ENCODE assay signal across 16 cellular contexts in the genomic region with DNA sequence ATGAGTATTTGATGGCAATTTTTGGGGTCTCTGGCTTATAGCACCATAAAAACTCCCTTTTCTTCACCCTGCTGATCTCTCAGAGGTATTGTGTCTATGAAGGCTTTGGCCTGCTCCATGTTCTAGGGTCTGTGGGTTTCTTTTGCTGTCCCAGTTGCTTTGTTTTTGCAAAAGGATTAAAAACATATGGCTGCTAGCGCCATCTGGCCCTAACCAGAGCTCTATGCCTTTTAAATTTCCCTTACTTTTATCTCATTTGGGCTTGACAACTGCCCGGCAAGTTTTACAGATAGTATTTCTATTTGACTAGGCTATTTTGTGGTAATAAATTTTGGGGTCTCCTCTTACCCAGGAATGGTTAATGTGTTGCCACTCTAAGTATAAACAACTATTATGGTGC. TPM values are rescaled to one million over a fixed set of nuclear protein-coding genes. Genes with fewer than 3 reads are reported as not detected.
DNase-seq lines count a peak whose midpoint lies in the region; ATAC-seq, FAIRE-seq and TF ChIP-seq lines count a peak whose summit lies in the region.
"Had no signal": no experiment of that assay in that cellular context is flagged by ENCODE, and none has a peak within 500 bp of the region (broad histone marks: within the 10 kb centered on the region; RNA-seq: fewer than 3 reads in every experiment).

No MANE protein-coding gene starts in this region.

- peak; percentile 14 to 29; a peak in 1 of 4 replicates for TF ChIP-seq RAD21 in H1 (IDR thresholded peaks at IDR 0.05 in 1 of 2, conservative IDR thresholded peaks at IDR 0.05 in 1 of 2; ENCODE audit: low read depth in 2 of 2, low read length in 2 of 2)

- H3K23ac ChIP-seq in H1 (ENCODE audit: insufficient read length): no peak overlapping the region

- no peaks in the 10 kb centered on the region for H3K9me3 Mint-ChIP-seq in activated naive CD4-positive, alpha-beta T cell treated with anti-CD3 and anti-CD28 coated beads for 36 hours
- no peaks in the 10 kb centered on the region for H3K9me3 Mint-ChIP-seq in stimulated activated effector memory CD8-positive, alpha-beta T cell treated with anti-CD3 and anti-CD28 coated beads, Interleukin-12 subunit alpha, Interleukin-12 subunit beta, amount 100 ng/mL, for 72 hours

- no peak overlapping the region for H2BK12ac ChIP-seq in H1 (ENCODE audit: low read depth, low read length)

- H3K56ac ChIP-seq in H1 (replicated peaks; ENCODE audit: insufficient read length, low read depth, low read length): no peak overlapping the region

- POLR2A ChIA-PET in PC-3 (lab: Charles Lee; ENCODE audit: unreplicated experiment): no interaction called here
- POLR2A ChIA-PET in H1 (lab: Charles Lee; ENCODE audit: partially characterized antibody): interaction anchor here (0.7 to 1.3 kb wide), 5 partner anchors 9 to 474 kb away, joined by 3 to 5 read pairs (median 3); no protein-coding TSS in a partner anchor

- H3K36me3 Mint-ChIP-seq in activated naive CD4-positive, alpha-beta T cell treated with anti-CD3 and anti-CD28 coated beads for 36 hours (ENCODE audit: low read depth): peaks cover 35% of the 10 kb centered on the region
- H3K36me3 Mint-ChIP-seq in stimulated activated effector memory CD8-positive, alpha-beta T cell treated with anti-CD3 and anti-CD28 coated beads, Interleukin-12 subunit alpha, Interleukin-12 subunit beta, amount 100 ng/mL, for 72 hours: peaks cover 89% of the 10 kb centered on the region

- intact Hi-C loops in activated naive CD4-positive, alpha-beta T cell treated with anti-CD3 and anti-CD28 coated beads for 36 hours (cut with micrococcal nuclease): no loop called here
- intact Hi-C loops in PC-3 (cut with micrococcal nuclease): no loop called here

- H3K36me3 ChIP-seq in PC-3 (ENCODE audit: low read depth, low read length): peaks cover 38% of the 10 kb centered on the region
- H3K36me3 ChIP-seq in H1 (ENCODE audit: control insufficient read depth in 2 of 4, insufficient read depth in 4 of 4, low read length in 3 of 4): peaks cover 11 to 44% (median 32%) of the 10 kb centered on the region in 4 experiments

- H3K79me2 ChIP-seq in PC-3 (ENCODE audit: low read length) (no peaks in the 10 kb centered on the region), H1 (ENCODE audit: control insufficient read depth in 1 of 2, insufficient read depth in 2 of 2, low read length in 2 of 2) (no peaks in the 10 kb centered on the region)

- no peak for TF ChIP-seq POLR2A in H1 (IDR thresholded peaks at IDR 0.05; ENCODE audit: control extremely low read depth in 1 of 2, low read depth in 2 of 2, low read length in 2 of 2)

- H4K20me1 ChIP-seq in PC-3 (ENCODE audit: low read length) (no peaks in the 10 kb centered on the region), H1 (replicated peaks in 1 of 2; ENCODE audit: control insufficient read depth in 1 of 2, insufficient read depth in 2 of 2, low read length in 2 of 2) (peaks cover 3 to 7% of the 10 kb centered on the region in 2 experiments)

- H2BK20ac ChIP-seq in H1 (ENCODE audit: low read length): no peak overlapping the region

- TF ChIP-seq EP300 in H1 (IDR thresholded peaks at IDR 0.05; ENCODE audit: borderline replicate concordance in 1 of 2, low read depth in 2 of 2, low read length in 2 of 2): no peak

- no peak overlapping the region for H4K8ac ChIP-seq in H1 (ENCODE audit: extremely low read depth, insufficient read depth, low read length)

- peaks cover 11% of the 10 kb centered on the region for H3K4me1 Mint-ChIP-seq in activated naive CD4-positive, alpha-beta T cell treated with anti-CD3 and anti-CD28 coated beads for 36 hours (ENCODE audit: low read depth)
- H3K4me1 Mint-ChIP-seq in stimulated activated effector memory CD8-positive, alpha-beta T cell treated with anti-CD3 and anti-CD28 coated beads, Interleukin-12 subunit alpha, Interleukin-12 subunit beta, amount 100 ng/mL, for 72 hours: peaks cover 24% of the 10 kb centered on the region

- FAIRE-seq in H1 (lab: Jason Lieb, UNC): no peak
- FAIRE-seq: RCC 7860 had no signal

- no peak overlapping the region for H3K27ac ChIP-seq in PC-3 (ENCODE audit: low read length)
- no peak overlapping the region for H3K27ac ChIP-seq in H1 (ENCODE audit: low read depth, low read length)
- H3K27ac ChIP-seq: body of pancreas, esophagus muscularis mucosa, tibial nerve had no signal

- no peak overlapping the region for H3K4ac ChIP-seq in H1 (replicated peaks; ENCODE audit: insufficient read length, low read depth, low read length)

- H2BK120ac ChIP-seq in H1 (replicated peaks; ENCODE audit: low read depth, low read length): no peak overlapping the region

- peak overlapping the region; percentile 80 for H3K27ac Mint-ChIP-seq in activated naive CD4-positive, alpha-beta T cell treated with anti-CD3 and anti-CD28 coated beads for 36 hours
- peak overlapping the region; percentile 73 for H3K27ac Mint-ChIP-seq in stimulated activated effector memory CD8-positive, alpha-beta T cell treated with anti-CD3 and anti-CD28 coated beads, Interleukin-12 subunit alpha, Interleukin-12 subunit beta, amount 100 ng/mL, for 72 hours

- no peaks in the 10 kb centered on the region for H3F3A ChIP-seq in PC-3 (ENCODE audit: low read length, unreplicated experiment)

- H2AFZ ChIP-seq in PC-3 (ENCODE audit: low read length) (no peak overlapping the region), H1 (ENCODE audit: low read length) (no peak overlapping the region)

- CTCF ChIA-PET in activated naive CD4-positive, alpha-beta T cell treated with anti-CD3 and anti-CD28 coated beads for 36 hours (lab: Charles Lee): interaction anchor here (0.6 kb wide), 1 partner anchor 194 kb away, joined by 7 read pairs; no protein-coding TSS in a partner anchor
- CTCF ChIA-PET in PC-3 (lab: Charles Lee): no interaction called here
- CTCF ChIA-PET in H1 (lab: Charles Lee; ENCODE audit: partially characterized antibody): interaction anchor here (0.6 to 1.8 kb wide), 4 partner anchors 9 to 469 kb away, joined by 3 to 9 read pairs (median 4); no protein-coding TSS in a partner anchor

- no peak overlapping the region for H2BK5ac ChIP-seq in H1 (ENCODE audit: low read depth, low read length)

- no peaks in the 10 kb centered on the region for H3K27me3 Mint-ChIP-seq in activated naive CD4-positive, alpha-beta T cell treated with anti-CD3 and anti-CD28 coated beads for 36 hours (ENCODE audit: low read depth)

- TF ChIP-seq CTCF in PC-3 (conservative IDR thresholded peaks at IDR 0.05; ENCODE audit: low read depth, low read length): peak; percentile 32; the same call in 1 of the 2 replicates
- TF ChIP-seq CTCF in H1 (IDR thresholded peaks at IDR 0.05; ENCODE audit: control extremely low read depth in 1 of 3, insufficient read depth in 1 of 3, low read depth in 1 of 3, low read length in 3 of 3): no peak; a peak in 1 of 4 replicates

- H3K79me1 ChIP-seq in H1 (ENCODE audit: low read depth, low read length): no peaks in the 10 kb centered on the region; the same call in 1 of the 2 replicates

- no peak for DNase-seq in activated naive CD4-positive, alpha-beta T cell treated with anti-CD3 and anti-CD28 coated beads for 36 hours
- no peak for DNase-seq in activated naive CD4-positive, alpha-beta T cell (lab: John Stamatoyannopoulos, UW)
- DNase-seq in PC-3: no peak
- no peak for DNase-seq in H1 (ENCODE audit: low read depth in 1 of 2, low spot score in 2 of 2)
- DNase-seq in stimulated activated effector memory CD8-positive, alpha-beta T cell treated with anti-CD3 and anti-CD28 coated beads, Interleukin-12 subunit alpha, Interleukin-12 subunit beta, amount 100 ng/mL, for 72 hours (ENCODE audit: low spot score in 2 of 2): no peak
- DNase-seq in stimulated activated CD4-positive, alpha-beta T cell treated with anti-CD3 and anti-CD28 coated beads, Interleukin-2, amount 100 ng/mL, for 48 hours: no peak
- DNase-seq: activated CD4-positive, CD25-positive, alpha-beta regulatory T cell; body of pancreas; NCI-H187 had no signal

- H3K14ac ChIP-seq in H1 (ENCODE audit: insufficient read length): no peak overlapping the region

- H3K9ac ChIP-seq in PC-3 (ENCODE audit: low read length) (no peak overlapping the region), H1 (replicated peaks in 1 of 4; ENCODE audit: extremely low read depth in 1 of 4, low read depth in 3 of 4, low read length in 3 of 4) (no peak overlapping the region)

- H3K4me1 ChIP-seq in PC-3 (ENCODE audit: insufficient read depth, low read length) (no peaks in the 10 kb centered on the region), H1 (replicated peaks in 1 of 4; ENCODE audit: control insufficient read depth in 3 of 4, insufficient read depth in 4 of 4, low read length in 3 of 4) (no peaks in the 10 kb centered on the region)
- H3K4me1 ChIP-seq: esophagus muscularis mucosa, tibial nerve had no signal

- no peak overlapping the region for H3K4me3 Mint-ChIP-seq in activated naive CD4-positive, alpha-beta T cell treated with anti-CD3 and anti-CD28 coated beads for 36 hours
- no peak overlapping the region for H3K4me3 Mint-ChIP-seq in stimulated activated effector memory CD8-positive, alpha-beta T cell treated with anti-CD3 and anti-CD28 coated beads, Interleukin-12 subunit alpha, Interleukin-12 subunit beta, amount 100 ng/mL, for 72 hours

- no peak overlapping the region for H2BK15ac ChIP-seq in H1 (ENCODE audit: low read length)

- H3K18ac ChIP-seq in H1 (ENCODE audit: extremely low read depth, low read length): no peak overlapping the region

- ATAC-seq in PC-3 (no peak), GM19452 (IDR thresholded peaks at IDR 0.05; ENCODE audit: unreplicated experiment) (no peak), GM18858 (IDR thresholded peaks at IDR 0.05; ENCODE audit: unreplicated experiment) (no peak)
- no peak for ATAC-seq in stimulated activated effector memory CD8-positive, alpha-beta T cell treated with anti-CD3 and anti-CD28 coated beads, Interleukin-12 subunit alpha, Interleukin-12 subunit beta, amount 100 ng/mL, for 72 hours
- ATAC-seq: body of pancreas, left lobe of liver had no signal

- no TSS peak for BruUV-seq in PC-3 (replicated peaks; lab: Mats Ljungman, UMichigan)

- no peak overlapping the region for H4K5ac ChIP-seq in H1 (ENCODE audit: insufficient read length, low read depth, low read length)

- WGBS in H1 (ENCODE audit: extremely low coverage in 1 of 2, insufficient coverage in 1 of 2, insufficient read length in 1 of 2, insufficient replicate concordance in 2 of 2, low coverage in 1 of 2, low lambda C conversion rate in 2 of 2, missing lambda C conversion rate in 1 of 2), 2 experiments: 83% methylated on average over 2 of the region's 2 CpGs; no CpG with 5 or more reads in 1 of the 2 experiments

- no peak overlapping the region for H4K91ac ChIP-seq in H1 (replicated peaks; ENCODE audit: insufficient read length, low read length)

- no peaks in the 10 kb centered on the region for H3K23me2 ChIP-seq in H1 (ENCODE audit: low read depth, low read length)

- H3K9me3 ChIP-seq in PC-3 (ENCODE audit: low read length): no peaks in the 10 kb centered on the region
- H3K9me3 ChIP-seq in H1 (ENCODE audit: insufficient read depth in 2 of 2, low read depth in 1 of 2, low read length in 1 of 2): no peaks in the 10 kb centered on the region
- H3K9me3 ChIP-seq: body of pancreas, esophagus muscularis mucosa, tibial nerve had no signal

- H3K4me3 ChIP-seq in PC-3 (ENCODE audit: low read length) (no peak overlapping the region), H1 (ENCODE audit: extremely low read depth in 1 of 4, insufficient read depth in 2 of 4, low read depth in 3 of 4, low read length in 4 of 4) (no peak overlapping the region)
- H3K4me3 ChIP-seq: body of pancreas, esophagus muscularis mucosa, tibial nerve had no signal

- H3K4me2 ChIP-seq in PC-3 (ENCODE audit: low read length): no peak overlapping the region
- no peak overlapping the region for H3K4me2 ChIP-seq in H1 (ENCODE audit: insufficient read depth in 1 of 2, low read depth in 2 of 2, low read length in 2 of 2)

- no peak overlapping the region for H2AK5ac ChIP-seq in H1 (ENCODE audit: low read depth, low read length)

- H3K27me3 ChIP-seq in PC-3 (ENCODE audit: low read length) (no peaks in the 10 kb centered on the region), H1 (replicated peaks in 1 of 4; ENCODE audit: control insufficient read depth in 3 of 4, extremely low read depth in 1 of 4, insufficient read depth in 3 of 4, low read length in 3 of 4) (no peaks in the 10 kb centered on the region)
- H3K27me3 ChIP-seq: body of pancreas, esophagus muscularis mucosa, tibial nerve had no signal

- no peaks in the 10 kb centered on the region for H3K9me2 ChIP-seq in PC-3 (replicated peaks; ENCODE audit: low read length)

RNA-seq across cellular contexts. Expression of a gene that starts 6.4 kb away (rescaled TPM):
- total RNA-seq in activated naive CD4-positive, alpha-beta T cell treated with anti-CD3 and anti-CD28 coated beads for 36 hours: not detected
- total RNA-seq in PC-3 (2014; rRNA removed): not detected in 2 replicates
- total RNA-seq in H1 (2021; fragmentation: NEBNext Ultra II Directional; extraction: Animal tissue kit (Norgen Biotek cat#: 25700)): 0.35 TPM in 1 of 2 replicates, not detected in the other
- 0.06 and 0.32 TPM in 2 replicates for polyA plus RNA-seq in H1 (2011; rRNA removed)
- 0.13 TPM for polyA plus RNA-seq in H1 (2011; cell fraction: cytosol; rRNA removed)
- polyA plus RNA-seq in H1 (2011; cell fraction: nucleus; rRNA removed): 0.57 TPM
- 0.23 to 0.87 TPM (median 0.50 TPM) in 3 of 4 replicates, not detected in the other for polyA plus RNA-seq in H1 (2012, experiment 1 of 2)
- not detected for polyA plus RNA-seq in H1 (2012, experiment 2 of 2)
- 0.14 TPM for polyA plus RNA-seq in H1 (2013, experiment 1 of 2)
- polyA plus RNA-seq in H1 (2013, experiment 2 of 2): 0.26 TPM
- 0.29 and 0.57 TPM in 2 replicates for polyA minus RNA-seq in H1 (2011; rRNA and poly(A)+ RNA removed)
- polyA minus RNA-seq in H1 (2011; cell fraction: cytosol; rRNA and poly(A)+ RNA removed): not detected
- polyA minus RNA-seq in H1 (2011; cell fraction: nucleus; rRNA and poly(A)+ RNA removed): 1.00 TPM
- total RNA-seq: pulmonary artery endothelial cell had no signal

RNA-seq across cellular contexts. Expression of a gene that starts 21.7 kb away (rescaled TPM):
- total RNA-seq in activated naive CD4-positive, alpha-beta T cell treated with anti-CD3 and anti-CD28 coated beads for 36 hours: 100 to 1,000 TPM in 1 of 2 experiments, 10 to 100 TPM in 1; 98.1 to 100 TPM
- total RNA-seq in PC-3 (2014; rRNA removed): 265 and 289 TPM in 2 replicates
- total RNA-seq in H1 (2021; fragmentation: NEBNext Ultra II Directional; extraction: Animal tissue kit (Norgen Biotek cat#: 25700)): 131 and 136 TPM in 2 replicates
- polyA plus RNA-seq in H1 (2011; rRNA removed): 115 and 124 TPM in 2 replicates
- 155 TPM for polyA plus RNA-seq in H1 (2011; cell fraction: cytosol; rRNA removed)
- 166 TPM for polyA plus RNA-seq in H1 (2011; cell fraction: nucleus; rRNA removed)
- polyA plus RNA-seq in H1 (2012, experiment 1 of 2): 123 to 167 TPM (median 161 TPM) in 4 replicates
- polyA plus RNA-seq in H1 (2012, experiment 2 of 2): 77.7 TPM
- 92.4 TPM for polyA plus RNA-seq in H1 (2013, experiment 1 of 2)
- polyA plus RNA-seq in H1 (2013, experiment 2 of 2): 92.3 TPM
- polyA minus RNA-seq in H1 (2011; rRNA and poly(A)+ RNA removed): 165 and 212 TPM in 2 replicates
- 100.0 TPM for polyA minus RNA-seq in H1 (2011; cell fraction: cytosol; rRNA and poly(A)+ RNA removed)
- polyA minus RNA-seq in H1 (2011; cell fraction: nucleus; rRNA and poly(A)+ RNA removed): 119 TPM

RNA-seq across cellular contexts. Expression of a gene that starts 50.9 kb away (rescaled TPM):
- total RNA-seq in activated naive CD4-positive, alpha-beta T cell treated with anti-CD3 and anti-CD28 coated beads for 36 hours: 10 to 100 TPM; 25.8 to 28.1 TPM
- total RNA-seq in PC-3 (2014; rRNA removed): 14.1 and 25.6 TPM in 2 replicates
- 34.8 and 35.3 TPM in 2 replicates for total RNA-seq in H1 (2021; fragmentation: NEBNext Ultra II Directional; extraction: Animal tissue kit (Norgen Biotek cat#: 25700))
- polyA plus RNA-seq in H1 (2011; rRNA removed): 12.1 and 12.3 TPM in 2 replicates
- polyA plus RNA-seq in H1 (2011; cell fraction: cytosol; rRNA removed): 11.5 TPM
- polyA plus RNA-seq in H1 (2011; cell fraction: nucleus; rRNA removed): 17.6 TPM
- 21.3 to 23.2 TPM (median 21.9 TPM) in 4 replicates for polyA plus RNA-seq in H1 (2012, experiment 1 of 2)
- 18.4 TPM for polyA plus RNA-seq in H1 (2012, experiment 2 of 2)
- polyA plus RNA-seq in H1 (2013, experiment 1 of 2): 14.6 TPM
- polyA plus RNA-seq in H1 (2013, experiment 2 of 2): 15.0 TPM
- polyA minus RNA-seq in H1 (2011; rRNA and poly(A)+ RNA removed): 39.2 and 40.9 TPM in 2 replicates
- polyA minus RNA-seq in H1 (2011; cell fraction: cytosol; rRNA and poly(A)+ RNA removed): 13.6 TPM
- polyA minus RNA-seq in H1 (2011; cell fraction: nucleus; rRNA and poly(A)+ RNA removed): 36.3 TPM
